ENCODE assay signal across 1 cellular context in genomic region chr5:150781706-150782614, GRCh38.
TF ChIP-seq lines count a peak whose summit lies in the region.

No MANE protein-coding gene starts in this region.

TF ChIP-seq in HepG2, 621 proteins besides CTCF, POLR2A, EP300 and RAD21 (continued from another document and continues in another):
- TF ChIP-seq, protein P1, sequence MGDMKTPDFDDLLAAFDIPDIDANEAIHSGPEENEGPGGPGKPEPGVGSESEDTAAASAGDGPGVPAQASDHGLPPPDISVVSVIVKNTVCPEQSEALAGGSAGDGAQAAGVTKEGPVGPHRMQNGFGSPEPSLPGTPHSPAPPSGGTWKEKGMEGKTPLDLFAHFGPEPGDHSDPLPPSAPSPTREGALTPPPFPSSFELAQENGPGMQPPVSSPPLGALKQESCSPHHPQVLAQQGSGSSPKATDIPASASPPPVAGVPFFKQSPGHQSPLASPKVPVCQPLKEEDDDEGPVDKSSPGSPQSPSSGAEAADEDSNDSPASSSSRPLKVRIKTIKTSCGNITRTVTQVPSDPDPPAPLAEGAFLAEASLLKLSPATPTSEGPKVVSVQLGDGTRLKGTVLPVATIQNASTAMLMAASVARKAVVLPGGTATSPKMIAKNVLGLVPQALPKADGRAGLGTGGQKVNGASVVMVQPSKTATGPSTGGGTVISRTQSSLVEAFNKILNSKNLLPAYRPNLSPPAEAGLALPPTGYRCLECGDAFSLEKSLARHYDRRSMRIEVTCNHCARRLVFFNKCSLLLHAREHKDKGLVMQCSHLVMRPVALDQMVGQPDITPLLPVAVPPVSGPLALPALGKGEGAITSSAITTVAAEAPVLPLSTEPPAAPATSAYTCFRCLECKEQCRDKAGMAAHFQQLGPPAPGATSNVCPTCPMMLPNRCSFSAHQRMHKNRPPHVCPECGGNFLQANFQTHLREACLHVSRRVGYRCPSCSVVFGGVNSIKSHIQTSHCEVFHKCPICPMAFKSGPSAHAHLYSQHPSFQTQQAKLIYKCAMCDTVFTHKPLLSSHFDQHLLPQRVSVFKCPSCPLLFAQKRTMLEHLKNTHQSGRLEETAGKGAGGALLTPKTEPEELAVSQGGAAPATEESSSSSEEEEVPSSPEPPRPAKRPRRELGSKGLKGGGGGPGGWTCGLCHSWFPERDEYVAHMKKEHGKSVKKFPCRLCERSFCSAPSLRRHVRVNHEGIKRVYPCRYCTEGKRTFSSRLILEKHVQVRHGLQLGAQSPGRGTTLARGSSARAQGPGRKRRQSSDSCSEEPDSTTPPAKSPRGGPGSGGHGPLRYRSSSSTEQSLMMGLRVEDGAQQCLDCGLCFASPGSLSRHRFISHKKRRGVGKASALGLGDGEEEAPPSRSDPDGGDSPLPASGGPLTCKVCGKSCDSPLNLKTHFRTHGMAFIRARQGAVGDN (CRISPR knock-in tag; IDR thresholded peaks at IDR 0.05), result peak; percentile 88
- peak; percentile 19; the same call in 1 of the 2 replicates for TF ChIP-seq ZFP1 (CRISPR knock-in tag; IDR thresholded peaks at IDR 0.05)
- TF ChIP-seq ZNF260 (CRISPR knock-in tag; IDR thresholded peaks at IDR 0.05; ENCODE audit: borderline replicate concordance, low read depth), result no peak
- TF ChIP-seq, protein P2, sequence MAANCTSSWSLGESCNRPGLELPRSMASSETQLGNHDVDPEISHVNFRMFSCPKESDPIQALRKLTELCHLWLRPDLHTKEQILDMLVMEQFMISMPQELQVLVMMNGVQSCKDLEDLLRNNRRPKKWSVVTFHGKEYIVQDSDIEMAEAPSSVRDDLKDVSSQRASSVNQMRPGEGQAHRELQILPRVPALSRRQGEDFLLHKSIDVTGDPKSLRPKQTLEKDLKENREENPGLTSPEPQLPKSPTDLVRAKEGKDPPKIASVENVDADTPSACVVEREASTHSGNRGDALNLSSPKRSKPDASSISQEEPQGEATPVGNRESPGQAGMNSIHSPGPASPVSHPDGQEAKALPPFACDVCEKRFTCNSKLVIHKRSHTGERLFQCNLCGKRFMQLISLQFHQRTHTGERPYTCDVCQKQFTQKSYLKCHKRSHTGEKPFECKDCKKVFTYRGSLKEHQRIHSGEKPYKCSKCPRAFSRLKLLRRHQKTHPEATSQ (CRISPR knock-in tag; IDR thresholded peaks at IDR 0.05; ENCODE audit: borderline replicate concordance), result no peak; the same call in 1 of the 2 replicates
- TF ChIP-seq ZSCAN9 (CRISPR knock-in tag; IDR thresholded peaks at IDR 0.05; ENCODE audit: borderline replicate concordance), result peak; percentile 52; the same call in 1 of the 2 replicates
- no peak for TF ChIP-seq TEAD2 (CRISPR knock-in tag; IDR thresholded peaks at IDR 0.05)
- no peak for TF ChIP-seq MXD3 (CRISPR knock-in tag; IDR thresholded peaks at IDR 0.05)
- no peak for TF ChIP-seq ZNF296 (CRISPR knock-in tag; conservative IDR thresholded peaks at IDR 0.05)
- TF ChIP-seq BCL6 (CRISPR knock-in tag; IDR thresholded peaks at IDR 0.05), result no peak
- no peak for TF ChIP-seq CBX1 (IDR thresholded peaks at IDR 0.05; ENCODE audit: low read depth)
- TF ChIP-seq ZNF318 (CRISPR knock-in tag; IDR thresholded peaks at IDR 0.05), result no peak
- TF ChIP-seq KDM5A (IDR thresholded peaks at IDR 0.05; ENCODE audit: borderline replicate concordance, low read length), result no peak
- no peak for TF ChIP-seq SMAD1 (CRISPR knock-in tag; IDR thresholded peaks at IDR 0.05; ENCODE audit: borderline replicate concordance, low read depth)
- no peak for TF ChIP-seq ZNF549 (CRISPR knock-in tag; IDR thresholded peaks at IDR 0.05)
- no peak for TF ChIP-seq ZNF180 (CRISPR knock-in tag; IDR thresholded peaks at IDR 0.05; ENCODE audit: borderline replicate concordance, low read depth)
- no peak for TF ChIP-seq ARNT (IDR thresholded peaks at IDR 0.05)
- TF ChIP-seq MAFF (IDR thresholded peaks at IDR 0.05; ENCODE audit: low read depth, low read length), result no peak
- TF ChIP-seq ATAD3A (CRISPR knock-in tag; IDR thresholded peaks at IDR 0.05), result no peak
- no peak for TF ChIP-seq ZBTB8A (CRISPR knock-in tag; IDR thresholded peaks at IDR 0.05; ENCODE audit: borderline replicate concordance, low read depth)
- no peak for TF ChIP-seq HHEX (CRISPR knock-in tag; IDR thresholded peaks at IDR 0.05)
- TF ChIP-seq ZNF331 (CRISPR knock-in tag; IDR thresholded peaks at IDR 0.05), result no peak
- no peak; the same call in 1 of the 2 replicates for TF ChIP-seq ZSCAN29 (CRISPR knock-in tag; conservative IDR thresholded peaks at IDR 0.05)
- TF ChIP-seq NFYC (CRISPR knock-in tag; IDR thresholded peaks at IDR 0.05), result peak; percentile 55
- TF ChIP-seq RBM39 (IDR thresholded peaks at IDR 0.05; ENCODE audit: low read depth, low read length, poor library complexity, severe bottlenecking), result no peak
- TF ChIP-seq NCOA5 (CRISPR knock-in tag; IDR thresholded peaks at IDR 0.05), result no peak
- TF ChIP-seq ZNF446 (CRISPR knock-in tag; IDR thresholded peaks at IDR 0.05), result no peak
- no peak for TF ChIP-seq SP1 (IDR thresholded peaks at IDR 0.05)
- no peak for TF ChIP-seq SP1 (CRISPR knock-in tag; IDR thresholded peaks at IDR 0.05)
- TF ChIP-seq TCF7L2 (IDR thresholded peaks at IDR 0.05; ENCODE audit: low read depth, low read length), result no peak
- no peak for TF ChIP-seq HDAC6 (IDR thresholded peaks at IDR 0.05; ENCODE audit: low read depth, low read length)
- no peak for TF ChIP-seq HOXA7 (CRISPR knock-in tag; IDR thresholded peaks at IDR 0.05)
- no peak for TF ChIP-seq CAMTA2 (CRISPR knock-in tag; IDR thresholded peaks at IDR 0.05; ENCODE audit: borderline replicate concordance)
- TF ChIP-seq ATM (IDR thresholded peaks at IDR 0.05; ENCODE audit: borderline replicate concordance), result no peak
- no peak for TF ChIP-seq ZNF629 (CRISPR knock-in tag; conservative IDR thresholded peaks at IDR 0.05)
- TF ChIP-seq, protein P3, sequence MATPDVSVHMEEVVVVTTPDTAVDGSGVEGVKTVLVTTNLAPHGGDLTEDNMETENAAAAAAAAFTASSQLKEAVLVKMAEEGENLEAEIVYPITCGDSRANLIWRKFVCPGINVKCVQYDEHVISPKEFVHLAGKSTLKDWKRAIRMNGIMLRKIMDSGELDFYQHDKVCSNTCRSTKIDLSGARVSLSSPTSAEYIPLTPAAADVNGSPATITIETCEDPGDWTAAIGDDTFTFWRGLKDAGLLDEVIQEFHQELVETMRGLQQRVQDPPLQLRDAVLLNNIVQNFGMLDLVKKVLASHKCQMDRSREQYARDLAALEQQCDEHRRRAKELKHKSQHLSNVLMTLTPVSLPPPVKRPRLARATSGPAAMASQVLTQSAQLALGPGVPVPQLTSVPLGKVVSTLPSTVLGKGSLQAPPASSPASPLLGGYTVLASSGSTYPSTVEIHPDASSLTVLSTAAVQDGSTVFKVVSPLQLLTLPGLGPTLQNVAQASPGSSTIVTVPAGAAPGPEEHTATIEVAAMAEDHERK (CRISPR knock-in tag; IDR thresholded peaks at IDR 0.05; ENCODE audit: low read depth), result no peak
- TF ChIP-seq SP2 (CRISPR knock-in tag; IDR thresholded peaks at IDR 0.05), result no peak
- TF ChIP-seq ZNF17 (CRISPR knock-in tag; IDR thresholded peaks at IDR 0.05), result no peak
- no peak for TF ChIP-seq MLXIP (CRISPR knock-in tag; IDR thresholded peaks at IDR 0.05; ENCODE audit: borderline replicate concordance)
- TF ChIP-seq ZNF879 (CRISPR knock-in tag; IDR thresholded peaks at IDR 0.05), result no peak
- TF ChIP-seq SMARCC2 (IDR thresholded peaks at IDR 0.05), result no peak
- TF ChIP-seq, protein P4, sequence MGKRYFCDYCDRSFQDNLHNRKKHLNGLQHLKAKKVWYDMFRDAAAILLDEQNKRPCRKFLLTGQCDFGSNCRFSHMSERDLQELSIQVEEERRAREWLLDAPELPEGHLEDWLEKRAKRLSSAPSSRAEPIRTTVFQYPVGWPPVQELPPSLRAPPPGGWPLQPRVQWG (CRISPR knock-in tag; IDR thresholded peaks at IDR 0.05; ENCODE audit: borderline replicate concordance, low read depth), result no peak
- no peak for TF ChIP-seq TOE1 (CRISPR knock-in tag; IDR thresholded peaks at IDR 0.05)
- no peak for TF ChIP-seq ZNF816 (CRISPR knock-in tag; IDR thresholded peaks at IDR 0.05; ENCODE audit: borderline replicate concordance)
- TF ChIP-seq EHMT2 (IDR thresholded peaks at IDR 0.05; ENCODE audit: borderline replicate concordance, low read depth, low read length), result no peak
- no peak for TF ChIP-seq ZNF232 (CRISPR knock-in tag; IDR thresholded peaks at IDR 0.05; ENCODE audit: borderline replicate concordance)
- TF ChIP-seq ZNF292 (CRISPR knock-in tag; IDR thresholded peaks at IDR 0.05; ENCODE audit: borderline replicate concordance, low read depth), result peak; percentile 75; the same call in 1 of the 2 replicates
- no peak for TF ChIP-seq ZNF124 (CRISPR knock-in tag; IDR thresholded peaks at IDR 0.05)
- TF ChIP-seq NPAS2 (CRISPR knock-in tag; IDR thresholded peaks at IDR 0.05; ENCODE audit: borderline replicate concordance), result no peak
- TF ChIP-seq, protein P5, sequence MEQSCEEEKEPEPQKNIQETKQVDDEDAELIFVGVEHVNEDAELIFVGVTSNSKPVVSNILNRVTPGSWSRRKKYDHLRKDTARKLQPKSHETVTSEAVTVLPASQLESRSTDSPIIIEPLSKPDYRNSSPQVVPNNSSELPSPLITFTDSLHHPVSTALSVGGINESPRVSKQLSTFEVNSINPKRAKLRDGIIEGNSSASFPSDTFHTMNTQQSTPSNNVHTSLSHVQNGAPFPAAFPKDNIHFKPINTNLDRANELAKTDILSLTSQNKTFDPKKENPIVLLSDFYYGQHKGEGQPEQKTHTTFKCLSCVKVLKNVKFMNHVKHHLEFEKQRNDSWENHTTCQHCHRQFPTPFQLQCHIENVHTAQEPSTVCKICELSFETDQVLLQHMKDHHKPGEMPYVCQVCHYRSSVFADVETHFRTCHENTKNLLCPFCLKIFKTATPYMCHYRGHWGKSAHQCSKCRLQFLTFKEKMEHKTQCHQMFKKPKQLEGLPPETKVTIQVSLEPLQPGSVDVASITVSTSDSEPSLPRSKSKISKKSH (CRISPR knock-in tag; IDR thresholded peaks at IDR 0.05; ENCODE audit: borderline replicate concordance), result no peak
